Comparison of ENCODE assay signal across 18 cellular contexts in the genomic region with DNA sequence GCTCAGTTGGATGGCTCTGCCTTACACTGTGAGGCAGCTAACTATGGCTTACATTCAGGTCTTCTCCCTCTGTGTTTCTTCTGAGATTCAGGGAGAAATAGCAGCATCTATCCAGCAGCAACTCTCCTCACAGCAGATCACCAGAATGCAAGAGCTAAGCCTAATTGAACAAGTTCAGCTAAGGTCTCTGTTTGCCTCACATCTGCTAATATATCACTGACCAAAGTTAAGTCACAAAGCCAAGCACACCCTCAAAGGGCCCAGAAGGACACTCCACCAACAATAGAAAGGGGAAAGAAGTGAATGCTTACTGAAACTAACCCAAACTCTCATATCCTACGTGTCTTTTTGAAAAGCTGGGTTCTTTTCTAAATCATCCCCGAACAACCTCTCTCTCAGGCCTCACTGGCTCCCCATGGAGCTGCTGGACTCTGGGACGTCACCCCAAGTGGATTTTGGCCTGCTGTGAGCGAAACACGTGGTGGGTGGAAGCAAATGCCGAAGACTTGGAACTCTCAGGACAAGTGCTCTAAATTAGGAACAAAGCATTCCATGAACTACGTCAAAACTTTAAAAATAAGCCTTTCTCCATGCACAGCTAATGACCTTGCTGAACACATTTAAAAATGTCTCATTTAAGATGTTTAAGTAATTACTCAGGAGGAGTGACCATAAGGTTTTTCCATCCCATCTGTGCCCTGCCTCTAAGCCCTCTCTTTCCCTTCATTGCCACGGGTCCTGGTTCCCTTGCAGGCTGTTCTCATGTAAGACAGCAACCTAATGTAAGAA.
DNase-seq lines count a peak whose midpoint lies in the region; ATAC-seq, FAIRE-seq and TF ChIP-seq lines count a peak whose summit lies in the region.
"Had no signal": no experiment of that assay in that cellular context is flagged by ENCODE, and none has a peak within 500 bp of the region (broad histone marks: within the 10 kb centered on the region; RNA-seq: fewer than 3 reads in every experiment).

No MANE protein-coding gene starts in this region.

- H3K4me3 Mint-ChIP-seq in naive thymus-derived CD8-positive, alpha-beta T cell = no peak overlapping the region
- H3K4me3 Mint-ChIP-seq: activated CD8-positive, alpha-beta memory T cell treated with anti-CD3 and anti-CD28 coated beads, Interleukin-2, amount 10 ng/mL, durations not matched to agents 7 days and 5 days had no signal

- DNase-seq in DMS 273 treated with DMSO at 0.1 percent for 48 hours (lab: John Stamatoyannopoulos, UW) (peak; percentile 34), choroid plexus epithelial cell (ENCODE audit: low read depth) (peak; percentile 15), left ventricle myocardium superior (peak; percentile 68), gastrocnemius medialis (peak; percentile 8 to 21), A172 (ENCODE audit: low spot score) (no peak), GM12892 (ENCODE audit: insufficient read length) (no peak)
- DNase-seq in naive thymus-derived CD8-positive, alpha-beta T cell = no peak
- DNase-seq: activated CD8-positive, alpha-beta memory T cell treated with anti-CD3 and anti-CD28 coated beads, Interleukin-2, amount 10 ng/mL, durations not matched to agents 7 days and 5 days; Calu3; effector memory CD4-positive, alpha-beta T cell; glutamatergic neuron; islet precursor cell; NCI-H1930; NCI-H526 treated with DMSO at 0.1 percent for 48 hours; stimulated activated CD4-positive, alpha-beta T cell treated with anti-CD3 and anti-CD28 coated beads, Interleukin-1b, Interleukin-23, amount 100 ng/mL, for 48 hours had no signal

- peaks cover 0 to 13% (median 6%) of the 10 kb centered on the region in 9 donors for H3K9me3 Mint-ChIP-seq in naive thymus-derived CD8-positive, alpha-beta T cell

- no peaks in the 10 kb centered on the region for H3K27me3 ChIP-seq in gastrocnemius medialis
- H3K27me3 ChIP-seq: body of pancreas had no signal

- H3K36me3 ChIP-seq in gastrocnemius medialis = no peaks in the 10 kb centered on the region

- no peak for TF ChIP-seq CTCF in choroid plexus epithelial cell (conservative IDR thresholded peaks at IDR 0.05; ENCODE audit: low read depth, low read length)
- no peak for TF ChIP-seq CTCF in gastrocnemius medialis (IDR thresholded peaks at IDR 0.05 in 4 of 5, conservative IDR thresholded peaks at IDR 0.05 in 1 of 5)

- no peaks in the 10 kb centered on the region for H3K36me3 Mint-ChIP-seq in naive thymus-derived CD8-positive, alpha-beta T cell
- H3K36me3 Mint-ChIP-seq: activated CD8-positive, alpha-beta memory T cell treated with anti-CD3 and anti-CD28 coated beads, Interleukin-2, amount 10 ng/mL, durations not matched to agents 7 days and 5 days had no signal

- FAIRE-seq in GM12892 (lab: Jason Lieb, UNC) = no peak

- ATAC-seq in left ventricle myocardium superior (peak; percentile 92), gastrocnemius medialis (peak; percentile 61 to 62), HG03039 (IDR thresholded peaks at IDR 0.05; ENCODE audit: unreplicated experiment) (no peak)
- no peak for ATAC-seq in naive thymus-derived CD8-positive, alpha-beta T cell
- ATAC-seq: activated CD8-positive, alpha-beta memory T cell treated with anti-CD3 and anti-CD28 coated beads, Interleukin-2, amount 10 ng/mL, durations not matched to agents 7 days and 5 days; body of pancreas; Panc1 had no signal

- no peaks in the 10 kb centered on the region for H3K4me1 Mint-ChIP-seq in naive thymus-derived CD8-positive, alpha-beta T cell
- H3K4me1 Mint-ChIP-seq: activated CD8-positive, alpha-beta memory T cell treated with anti-CD3 and anti-CD28 coated beads, Interleukin-2, amount 10 ng/mL, durations not matched to agents 7 days and 5 days had no signal

- H3K27ac Mint-ChIP-seq in naive thymus-derived CD8-positive, alpha-beta T cell = no peak overlapping the region
- H3K27ac Mint-ChIP-seq: activated CD8-positive, alpha-beta memory T cell treated with anti-CD3 and anti-CD28 coated beads, Interleukin-2, amount 10 ng/mL, durations not matched to agents 7 days and 5 days had no signal

- peaks cover 10 to 16% of the 10 kb centered on the region in 2 donors for H3K4me1 ChIP-seq in gastrocnemius medialis
- H3K4me1 ChIP-seq: body of pancreas had no signal

- TF ChIP-seq POLR2A in gastrocnemius medialis (IDR thresholded peaks at IDR 0.05) (no peak), GM12892 (IDR thresholded peaks at IDR 0.05; ENCODE audit: low read depth, low read length) (no peak)

- intact Hi-C loops in left ventricle myocardium superior (cut with micrococcal nuclease) (no loop called here), gastrocnemius medialis (cut with DNase I; ENCODE audit: low total_unique reads) (no loop called here)

- POLR2A ChIA-PET in naive thymus-derived CD8-positive, alpha-beta T cell (lab: Charles Lee) = no interaction called here

- H3K4me3 ChIP-seq in choroid plexus epithelial cell (ENCODE audit: low read depth, low read length) (no peak overlapping the region), gastrocnemius medialis (no peak overlapping the region)
- H3K4me3 ChIP-seq: body of pancreas had no signal

- in situ Hi-C loops in gastrocnemius medialis (cut with MboI; ENCODE audit: low sequenced_read_pairs in 4 of 4) = no loop called here

- H3K27me3 Mint-ChIP-seq in naive thymus-derived CD8-positive, alpha-beta T cell = no peaks in the 10 kb centered on the region
- H3K27me3 Mint-ChIP-seq: activated CD8-positive, alpha-beta memory T cell treated with anti-CD3 and anti-CD28 coated beads, Interleukin-2, amount 10 ng/mL, durations not matched to agents 7 days and 5 days had no signal

- peak overlapping the region; percentile 37 to 62 (median 50) for H3K27ac ChIP-seq in gastrocnemius medialis
- H3K27ac ChIP-seq: body of pancreas had no signal

- H3K9me3 ChIP-seq in gastrocnemius medialis = no peaks in the 10 kb centered on the region
- H3K9me3 ChIP-seq: body of pancreas had no signal

Comparison
In these comparisons a context has a peak if more than half of its experiments do, and no peak if none do; other contexts are left out.
1. DNase-seq: peak in DMS 273 treated with DMSO at 0.1 percent for 48 hours (single experiment), choroid plexus epithelial cell (single experiment), left ventricle myocardium superior (single experiment) and gastrocnemius medialis (2 of 2); none in A172 (single experiment), GM12892 (single experiment) and naive thymus-derived CD8-positive, alpha-beta T cell (0 of 10).
2. ATAC-seq: peak in left ventricle myocardium superior (single experiment) and gastrocnemius medialis (2 of 2); none in naive thymus-derived CD8-positive, alpha-beta T cell (0 of 2) and HG03039 (single experiment).